In genomic region chr4:94917146-94917545, GRCh38 we compare ENCODE assay signal across 35 cellular contexts.
"Had no signal": no experiment of that assay in that cellular context is flagged by ENCODE, and none has a peak within 500 bp of the region (broad histone marks: within the 10 kb centered on the region; RNA-seq: fewer than 3 reads in every experiment).

No MANE protein-coding gene starts in this region.

- H3K27ac ChIP-seq: KMS-11 had no signal

- DNase-seq: Karpas-422, Kasumi-1, KBM-7, KG1, MG63, MM.1S, MV-4-11, NCI-H1048, NCI-H1092, NCI-H1092 treated with DMSO at 0.1 percent for 48 hours, NCI-H1105, NCI-H1105 treated with DMSO at 0.1 percent for 48 hours, NCI-H1417, NCI-H1417 treated with DMSO at 0.1 percent for 48 hours, NCI-H1436, NCI-H1436 treated with DMSO at 0.1 percent for 48 hours, NCI-H146, NCI-H1694, NCI-H1694 treated with DMSO at 0.1 percent for 48 hours, NCI-H187, NCI-H187 treated with DMSO at 0.1 percent for 48 hours, NCI-H1930, NCI-H2029, NCI-H2029 treated with DMSO at 0.1 percent for 48 hours, NCI-H2081, NCI-H2081 treated with DMSO at 0.1 percent for 48 hours, NCI-H2107, NCI-H2171, NCI-H2171 treated with DMSO at 0.1 percent for 48 hours, NCI-H2227 treated with DMSO at 0.1 percent for 48 hours, NCI-H226, NCI-H345, NCI-H446, NCI-H446 treated with DMSO at 0.1 percent for 48 hours had no signal

- H3K4me2 ChIP-seq: KMS-11 had no signal

- H3K36me3 ChIP-seq: MG63 had no signal

- H3K4me3 ChIP-seq: MG63 had no signal

- H3K27me3 ChIP-seq: MG63 had no signal

- H3K9ac ChIP-seq: KMS-11 had no signal

- H3K9me3 ChIP-seq: MG63 had no signal
